23 cellular contexts compared by ENCODE assay signal in genomic region chr20:1150968-1151367, GRCh38. TPM values are rescaled to one million over a fixed set of nuclear protein-coding genes. Genes with fewer than 3 reads are reported as not detected.
DNase-seq lines count a peak whose midpoint lies in the region; ATAC-seq, FAIRE-seq and TF ChIP-seq lines count a peak whose summit lies in the region.
"Had no signal": no experiment of that assay in that cellular context is flagged by ENCODE, and none has a peak within 500 bp of the region (broad histone marks: within the 10 kb centered on the region; RNA-seq: fewer than 3 reads in every experiment).

No MANE protein-coding gene starts in this region.

- TF ChIP-seq POLR2A in HepG2 (IDR thresholded peaks at IDR 0.05; ENCODE audit: insufficient read depth in 1 of 2, low read depth in 2 of 2, low read length in 2 of 2): no peak
- no peak for TF ChIP-seq POLR2A in right lobe of liver (IDR thresholded peaks at IDR 0.05)

- H2BK5ac ChIP-seq in trophoblast cell (ENCODE audit: low read depth, low read length, poor library complexity): no peak overlapping the region

- H3K4me1 ChIP-seq in liver (ENCODE audit: control insufficient read depth in 4 of 4, insufficient read depth in 4 of 4, low read length in 3 of 4) (peaks cover 0 to 6% (median 1%) of the 10 kb centered on the region in 4 donors), HepG2 (ENCODE audit: insufficient read depth, low read length) (peaks cover 11% of the 10 kb centered on the region), right lobe of liver (peaks cover 0 to 7% (median 3%) of the 10 kb centered on the region in 4 donors), trophoblast cell (ENCODE audit: control insufficient read depth in 1 of 2, insufficient read depth in 2 of 2, low read length in 2 of 2) (no peaks in the 10 kb centered on the region)

- no peak for TF ChIP-seq EP300 in HepG2 (IDR thresholded peaks at IDR 0.05; ENCODE audit: low read depth in 2 of 2, low read length in 2 of 2)
- TF ChIP-seq EP300 in HepG2 (CRISPR knock-in tag; IDR thresholded peaks at IDR 0.05; ENCODE audit: borderline replicate concordance): no peak

- POLR2A ChIA-PET in HepG2 (lab: Yijun Ruan, JAX): no interaction called here

- H3K79me2 ChIP-seq in HepG2 (ENCODE audit: insufficient read depth, low read length): no peaks in the 10 kb centered on the region
- H3K79me2 ChIP-seq in trophoblast cell (ENCODE audit: control insufficient read depth, insufficient read depth, low read length, poor library complexity): no peaks in the 10 kb centered on the region

- H3K23ac ChIP-seq in trophoblast cell (ENCODE audit: low read length): no peak overlapping the region

- H3K27ac Mint-ChIP-seq in effector memory CD8-positive, alpha-beta T cell: peak overlapping the region; percentile 24 to 55
- H3K27ac Mint-ChIP-seq: GM23338, H9 had no signal

- no peak overlapping the region for H4K91ac ChIP-seq in trophoblast cell (ENCODE audit: low read depth, low read length)

- no peak for DNase-seq in HepG2 (ENCODE audit: low spot score)
- no peak for DNase-seq in effector memory CD8-positive, alpha-beta T cell
- DNase-seq in right lobe of liver: no peak
- DNase-seq in NCI-H2081 treated with DMSO at 0.1 percent for 48 hours (lab: John Stamatoyannopoulos, UW): no peak
- DNase-seq in trophoblast cell: no peak
- DNase-seq: C1 segment of cervical spinal cord; Calu3; CD4-positive, alpha-beta memory T cell; COR-L47; DMS79 treated with DMSO at 0.1 percent for 48 hours; GF-D8; H9 had no signal

- no peak overlapping the region for H3K4me3 Mint-ChIP-seq in effector memory CD8-positive, alpha-beta T cell
- H3K4me3 Mint-ChIP-seq: CD4-positive, alpha-beta memory T cell; GM23338; H9 had no signal

- no peak overlapping the region for H3K14ac ChIP-seq in trophoblast cell (ENCODE audit: low read length)

- H4K20me1 ChIP-seq in HepG2 (ENCODE audit: insufficient read depth, low read length): 0 out of 2 replicates have a peak, but pooled peaks cover 3% of the 10 kb centered on the region

- H2AFZ ChIP-seq in HepG2 (ENCODE audit: low read length) (no peak overlapping the region), trophoblast cell (ENCODE audit: insufficient read depth, low read length, poor library complexity) (no peak overlapping the region)
- H2AFZ ChIP-seq: GM23338 had no signal

- no peaks in the 10 kb centered on the region for H3K27me3 ChIP-seq in liver (ENCODE audit: control insufficient read depth in 4 of 4, insufficient read depth in 4 of 4, low read length in 3 of 4)
- no peaks in the 10 kb centered on the region for H3K27me3 ChIP-seq in HepG2 (ENCODE audit: control insufficient read depth in 1 of 2, insufficient read depth in 2 of 2, low read length in 2 of 2)
- H3K27me3 ChIP-seq in right lobe of liver: no peaks in the 10 kb centered on the region
- no peaks in the 10 kb centered on the region for H3K27me3 ChIP-seq in trophoblast cell (ENCODE audit: insufficient read depth, low read length)

- in situ Hi-C loops in HepG2 (cut with HindIII; ENCODE audit: extremely low pct_ligation_motif_present, low pct_unique_long_range_greater_than_20kb): no loop called here

- H3K36me3 Mint-ChIP-seq in effector memory CD8-positive, alpha-beta T cell (ENCODE audit: insufficient read depth): peaks cover 24% of the 10 kb centered on the region

- H3K9ac ChIP-seq in liver (ENCODE audit: low read depth in 1 of 2, low read length in 2 of 2) (peak overlapping the region in 1 of 2 donors; percentile 66), HepG2 (ENCODE audit: insufficient read depth, low read depth, low read length) (no peak overlapping the region), trophoblast cell (ENCODE audit: low read length) (no peak overlapping the region)

- peaks cover 11 to 38% (median 31%) of the 10 kb centered on the region in 4 donors for H3K36me3 ChIP-seq in liver (ENCODE audit: control insufficient read depth in 4 of 4, insufficient read depth in 3 of 4, low read depth in 1 of 4, low read length in 3 of 4)
- peaks cover 42 to 84% of the 10 kb centered on the region in 2 experiments for H3K36me3 ChIP-seq in HepG2 (replicated peaks in 1 of 2; ENCODE audit: control insufficient read depth in 1 of 2, insufficient read depth in 2 of 2, low read length in 2 of 2)
- peaks cover 0 to 13% (median 4%) of the 10 kb centered on the region in 4 donors for H3K36me3 ChIP-seq in right lobe of liver
- H3K36me3 ChIP-seq in trophoblast cell (ENCODE audit: control insufficient read depth in 1 of 2, insufficient read depth in 2 of 2, low read length in 2 of 2): peaks cover 9 to 25% of the 10 kb centered on the region in 2 experiments

- H4K12ac ChIP-seq in trophoblast cell (ENCODE audit: low read depth, low read length): no peak overlapping the region

- no peak overlapping the region for H2BK120ac ChIP-seq in trophoblast cell (ENCODE audit: insufficient read depth, low read length, poor library complexity)

- ATAC-seq in HepG2 (no peak), right lobe of liver (peak; percentile 45 to 61 (median 53))
- ATAC-seq in effector memory CD8-positive, alpha-beta T cell (replicated peaks): no peak
- ATAC-seq: GM23338, HCT116 had no signal

- intact Hi-C loops in HepG2 (cut with micrococcal nuclease; ENCODE audit: unreplicated experiment): no loop called here
- intact Hi-C loops in right lobe of liver (cut with DNase I): no loop called here

- FAIRE-seq in HepG2 (lab: Jason Lieb, UNC): no peak
- FAIRE-seq: GM12891, GM18507 had no signal

- TF ChIP-seq CTCF in liver (IDR thresholded peaks at IDR 0.05; ENCODE audit: low read depth, low read length, missing input control) (no peak), HepG2 (CRISPR knock-in tag; IDR thresholded peaks at IDR 0.05) (no peak), right lobe of liver (IDR thresholded peaks at IDR 0.05) (no peak)

- H3K4me1 Mint-ChIP-seq in effector memory CD8-positive, alpha-beta T cell (ENCODE audit: low read depth in 2 of 2): peaks cover 23 to 39% of the 10 kb centered on the region in 2 donors
- H3K4me1 Mint-ChIP-seq: GM23338, H9 had no signal

- H3K9me3 ChIP-seq in liver (ENCODE audit: control insufficient read depth in 4 of 4, low read length in 3 of 4) (no peaks in the 10 kb centered on the region), HepG2 (ENCODE audit: low read length) (no peaks in the 10 kb centered on the region), right lobe of liver (no peaks in the 10 kb centered on the region), trophoblast cell (ENCODE audit: insufficient read depth, low read depth, low read length) (peaks cover 3% of the 10 kb centered on the region)

- no peaks in the 10 kb centered on the region for H3K27me3 Mint-ChIP-seq in effector memory CD8-positive, alpha-beta T cell
- H3K27me3 Mint-ChIP-seq: CD4-positive, alpha-beta memory T cell had no signal

- TF ChIP-seq RAD21 in liver (IDR thresholded peaks at IDR 0.05): no peak
- TF ChIP-seq RAD21 in HepG2 (CRISPR knock-in tag; IDR thresholded peaks at IDR 0.05): no peak

- no peak overlapping the region for H3K4me3 ChIP-seq in liver (ENCODE audit: low read depth in 1 of 3, low read length in 3 of 3)
- H3K4me3 ChIP-seq in HepG2 (replicated peaks in 1 of 3; ENCODE audit: insufficient read depth in 1 of 3, low read depth in 2 of 3, low read length in 3 of 3): no peak overlapping the region
- no peak overlapping the region for H3K4me3 ChIP-seq in right lobe of liver
- no peak overlapping the region for H3K4me3 ChIP-seq in trophoblast cell (ENCODE audit: low read depth, low read length)
- H3K4me3 ChIP-seq: GM23338 had no signal

- H3K27ac ChIP-seq in liver (ENCODE audit: low read depth in 1 of 2, low read length in 2 of 2) (peak overlapping the region; percentile 44 to 62), HepG2 (ENCODE audit: extremely low read length, insufficient read depth, low read length) (no peak overlapping the region), right lobe of liver (peak overlapping the region in 2 of 3 donors; percentile 44 to 72), trophoblast cell (ENCODE audit: low read depth, low read length) (no peak overlapping the region)

- H4K8ac ChIP-seq in trophoblast cell (ENCODE audit: low read depth, low read length): no peak overlapping the region

- no TSS peak for BruUV-seq in HepG2 (replicated peaks; lab: Mats Ljungman, UMichigan)

- H3K4me2 ChIP-seq in HepG2 (ENCODE audit: low read depth, low read length) (no peak overlapping the region), trophoblast cell (ENCODE audit: low read length) (no peak overlapping the region)
- H3K4me2 ChIP-seq: GM23338 had no signal

- no peaks in the 10 kb centered on the region for H3K79me1 ChIP-seq in trophoblast cell (ENCODE audit: low read length)

- H3K9me3 Mint-ChIP-seq in effector memory CD8-positive, alpha-beta T cell: no peaks in the 10 kb centered on the region
- H3K9me3 Mint-ChIP-seq: GM23338, H9 had no signal

- H3K18ac ChIP-seq in trophoblast cell (ENCODE audit: low read length): no peak overlapping the region

- WGBS in liver: 46% methylated on average over 1 of the region's 1 CpG
- 96% methylated on average over 1 of the region's 1 CpG for WGBS in HepG2 (ENCODE audit: low lambda C conversion rate)
- 33% methylated on average over 1 of the region's 1 CpG for WGBS in right lobe of liver (ENCODE audit: insufficient coverage, low coverage, low lambda C conversion rate, missing lambda C conversion rate)
- WGBS in trophoblast cell (ENCODE audit: extremely low coverage, insufficient coverage, insufficient read length): no CpG with 5 or more reads among the region's 1 CpG

- no peak overlapping the region for H3K4ac ChIP-seq in trophoblast cell (ENCODE audit: low read depth, low read length)

- H2AK5ac ChIP-seq in trophoblast cell (ENCODE audit: low read length): no peak overlapping the region

- H2BK12ac ChIP-seq in trophoblast cell (ENCODE audit: low read length): no peak overlapping the region

- CTCF ChIA-PET in HepG2 (lab: Yijun Ruan, JAX; ENCODE audit: low intra/inter-chr PET ratio, low total read pairs): no interaction called here

RNA-seq across cellular contexts. Expression of gene PSMF1, which starts 32.6 kb away (rescaled TPM):
- total RNA-seq in liver (10 to 100 TPM; 43.6 to 90.6 TPM), HepG2 (2016; rRNA removed; fragmentation: Illumina TruSeq; extraction: Trizol) (86.0 and 113 TPM in 2 replicates), right lobe of liver (100 to 1,000 TPM in 5 of 6 experiments, 10 to 100 TPM in 1; 82.5 to 260 (median 116) TPM)
- polyA plus RNA-seq in liver (100 to 1,000 TPM in 1 of 2 donors, 10 to 100 TPM in 1; 77.0 to 126 TPM), HepG2 (2011; rRNA removed) (82.5 and 90.6 TPM in 2 replicates)
- 19.7 and 25.4 TPM in 2 replicates for total RNA-seq in HepG2 (2016; cell fraction: cytosol; rRNA removed; fragmentation: Illumina TruSeq; extraction: Trizol; ENCODE audit: low read depth)
- total RNA-seq in HepG2 (2016; cell fraction: insoluble cytoplasmic fraction; rRNA removed; fragmentation: Illumina TruSeq; extraction: Trizol): 84.7 and 89.7 TPM in 2 replicates
- total RNA-seq in HepG2 (2016; cell fraction: membrane; rRNA removed; fragmentation: Illumina TruSeq; extraction: Trizol): 45.7 and 47.8 TPM in 2 replicates
- total RNA-seq in HepG2 (2016; cell fraction: nucleus; rRNA removed; fragmentation: Illumina TruSeq; extraction: Trizol): 55.8 and 66.5 TPM in 2 replicates
- 129 and 230 TPM in 2 replicates for polyA plus RNA-seq in HepG2 (2011; cell fraction: cytosol; rRNA removed)
- 130 and 163 TPM in 2 replicates for polyA plus RNA-seq in HepG2 (2011; cell fraction: nucleus; rRNA removed)
- polyA plus RNA-seq in HepG2 (2012): 209 and 270 TPM in 2 replicates
- polyA plus RNA-seq in HepG2 (2016; cell fraction: cytosol; fragmentation: Illumina TruSeq; extraction: Trizol; ENCODE audit: low read depth): 182 and 186 TPM in 2 replicates
- 230 and 306 TPM in 2 replicates for polyA plus RNA-seq in HepG2 (2016; cell fraction: insoluble cytoplasmic fraction; fragmentation: Illumina TruSeq; extraction: Trizol; ENCODE audit: low read depth)
- polyA plus RNA-seq in HepG2 (2016; cell fraction: membrane; fragmentation: Illumina TruSeq; extraction: Trizol; ENCODE audit: low read depth): 158 and 165 TPM in 2 replicates
- polyA plus RNA-seq in HepG2 (2016; cell fraction: nucleus; fragmentation: Illumina TruSeq; extraction: Trizol; ENCODE audit: insufficient read depth, low read depth): 135 and 140 TPM in 2 replicates
- polyA minus RNA-seq in HepG2 (2011; rRNA and poly(A)+ RNA removed; ENCODE audit: low replicate concordance): 31.0 and 97.3 TPM in 2 replicates
- 90.7 and 92.5 TPM in 2 replicates for polyA minus RNA-seq in HepG2 (2011; cell fraction: cytosol; rRNA and poly(A)+ RNA removed)
- polyA minus RNA-seq in HepG2 (2011; cell fraction: nucleus; rRNA and poly(A)+ RNA removed): 67.6 and 70.3 TPM in 2 replicates
- polyA plus RNA-seq in trophoblast cell (2013): 65.6 and 67.1 TPM in 2 replicates

RNA-seq across cellular contexts. Expression of gene TMEM74B, which starts 33.8 kb away (rescaled TPM):
- 1 to 10 TPM in 1 of 2 donors, under 1 TPM in 1; 0.42 to 3.4 TPM for total RNA-seq in liver
- polyA plus RNA-seq in liver: under 1 TPM; 0.14 to 0.76 TPM
- total RNA-seq in HepG2 (2016; rRNA removed; fragmentation: Illumina TruSeq; extraction: Trizol): 2.9 and 4.7 TPM in 2 replicates
- total RNA-seq in HepG2 (2016; cell fraction: cytosol; rRNA removed; fragmentation: Illumina TruSeq; extraction: Trizol; ENCODE audit: low read depth): 3.3 and 3.9 TPM in 2 replicates
- total RNA-seq in HepG2 (2016; cell fraction: insoluble cytoplasmic fraction; rRNA removed; fragmentation: Illumina TruSeq; extraction: Trizol): 2.5 and 4.3 TPM in 2 replicates
- total RNA-seq in HepG2 (2016; cell fraction: membrane; rRNA removed; fragmentation: Illumina TruSeq; extraction: Trizol): 4.5 and 5.1 TPM in 2 replicates
- total RNA-seq in HepG2 (2016; cell fraction: nucleus; rRNA removed; fragmentation: Illumina TruSeq; extraction: Trizol): 3.5 and 6.3 TPM in 2 replicates
- polyA plus RNA-seq in HepG2 (2011; rRNA removed): 18.4 and 25.0 TPM in 2 replicates
- 10.2 and 16.1 TPM in 2 replicates for polyA plus RNA-seq in HepG2 (2011; cell fraction: cytosol; rRNA removed)
- 136 and 155 TPM in 2 replicates for polyA plus RNA-seq in HepG2 (2011; cell fraction: nucleus; rRNA removed)
- 12.7 and 14.7 TPM in 2 replicates for polyA plus RNA-seq in HepG2 (2012)
- polyA plus RNA-seq in HepG2 (2016; cell fraction: cytosol; fragmentation: Illumina TruSeq; extraction: Trizol; ENCODE audit: low read depth): 3.3 and 4.2 TPM in 2 replicates
- 2.6 and 2.9 TPM in 2 replicates for polyA plus RNA-seq in HepG2 (2016; cell fraction: insoluble cytoplasmic fraction; fragmentation: Illumina TruSeq; extraction: Trizol; ENCODE audit: low read depth)
- 4.2 and 5.6 TPM in 2 replicates for polyA plus RNA-seq in HepG2 (2016; cell fraction: membrane; fragmentation: Illumina TruSeq; extraction: Trizol; ENCODE audit: low read depth)
- 11.6 and 13.1 TPM in 2 replicates for polyA plus RNA-seq in HepG2 (2016; cell fraction: nucleus; fragmentation: Illumina TruSeq; extraction: Trizol; ENCODE audit: insufficient read depth, low read depth)
- polyA minus RNA-seq in HepG2 (2011; rRNA and poly(A)+ RNA removed; ENCODE audit: low replicate concordance): 11.3 TPM in 1 of 2 replicates, not detected in the other
- 5.0 and 6.8 TPM in 2 replicates for polyA minus RNA-seq in HepG2 (2011; cell fraction: cytosol; rRNA and poly(A)+ RNA removed)
- polyA minus RNA-seq in HepG2 (2011; cell fraction: nucleus; rRNA and poly(A)+ RNA removed): 12.4 and 13.4 TPM in 2 replicates
- 1 to 10 TPM in 4 of 6 experiments, under 1 TPM in 2; 0.37 to 2.8 (median 1.8) TPM for total RNA-seq in right lobe of liver
- polyA plus RNA-seq in trophoblast cell (2013): 1.8 TPM in 2 replicates
- total RNA-seq: A673; CD4-positive, alpha-beta memory T cell; G401 had no signal
- polyA plus RNA-seq: CD4-positive, alpha-beta memory T cell had no signal

RNA-seq across cellular contexts. Expression of gene C20orf202, which starts 52.3 kb away (rescaled TPM):
- under 1 TPM; 0.14 to 0.42 TPM for total RNA-seq in liver
- polyA plus RNA-seq in liver: under 1 TPM; 0.07 to 0.10 TPM
- 0.20 TPM in 2 replicates for total RNA-seq in HepG2 (2016; rRNA removed; fragmentation: Illumina TruSeq; extraction: Trizol)
- total RNA-seq in HepG2 (2016; cell fraction: cytosol; rRNA removed; fragmentation: Illumina TruSeq; extraction: Trizol; ENCODE audit: low read depth): 0.18 TPM in 1 of 2 replicates, not detected in the other
- 0.18 and 0.19 TPM in 2 replicates for total RNA-seq in HepG2 (2016; cell fraction: insoluble cytoplasmic fraction; rRNA removed; fragmentation: Illumina TruSeq; extraction: Trizol)
- 0.31 and 0.34 TPM in 2 replicates for total RNA-seq in HepG2 (2016; cell fraction: membrane; rRNA removed; fragmentation: Illumina TruSeq; extraction: Trizol)
- total RNA-seq in HepG2 (2016; cell fraction: nucleus; rRNA removed; fragmentation: Illumina TruSeq; extraction: Trizol): not detected in 2 replicates
- polyA plus RNA-seq in HepG2 (2011; rRNA removed): 0.91 and 1.2 TPM in 2 replicates
- polyA plus RNA-seq in HepG2 (2011; cell fraction: cytosol; rRNA removed): 0.55 and 0.68 TPM in 2 replicates
- polyA plus RNA-seq in HepG2 (2011; cell fraction: nucleus; rRNA removed): 1.9 and 2.2 TPM in 2 replicates
- polyA plus RNA-seq in HepG2 (2012): 0.51 and 1.0 TPM in 2 replicates
- polyA plus RNA-seq in HepG2 (2016; cell fraction: cytosol; fragmentation: Illumina TruSeq; extraction: Trizol; ENCODE audit: low read depth): 0.15 and 0.26 TPM in 2 replicates
- 0.14 and 0.45 TPM in 2 replicates for polyA plus RNA-seq in HepG2 (2016; cell fraction: insoluble cytoplasmic fraction; fragmentation: Illumina TruSeq; extraction: Trizol; ENCODE audit: low read depth)
- polyA plus RNA-seq in HepG2 (2016; cell fraction: membrane; fragmentation: Illumina TruSeq; extraction: Trizol; ENCODE audit: low read depth): 0.18 and 0.36 TPM in 2 replicates
- polyA plus RNA-seq in HepG2 (2016; cell fraction: nucleus; fragmentation: Illumina TruSeq; extraction: Trizol; ENCODE audit: insufficient read depth, low read depth): not detected in 2 replicates
- polyA minus RNA-seq in HepG2 (2011; rRNA and poly(A)+ RNA removed; ENCODE audit: low replicate concordance): 0.14 TPM in 1 of 2 replicates, not detected in the other
- not detected in 2 replicates for polyA minus RNA-seq in HepG2 (2011; cell fraction: cytosol; rRNA and poly(A)+ RNA removed)
- polyA minus RNA-seq in HepG2 (2011; cell fraction: nucleus; rRNA and poly(A)+ RNA removed): 0.77 and 0.87 TPM in 2 replicates
- under 1 TPM in 1 of 6 experiments, not detected in 5; 0.19 TPM for total RNA-seq in right lobe of liver
- 0.07 and 0.11 TPM in 2 replicates for polyA plus RNA-seq in trophoblast cell (2013)
- total RNA-seq: A172, A673, Calu3, Daoy, G401, GM23338, H4 had no signal
- polyA plus RNA-seq: BJ, GM23338 had no signal

Comparison
In these comparisons a context has a peak if more than half of its experiments do, and no peak if none do; other contexts are left out.
1. H3K27ac ChIP-seq: peak in liver (2 of 2) and right lobe of liver (2 of 3); none in HepG2 (single experiment) and trophoblast cell (single experiment).
2. ATAC-seq: peak in right lobe of liver (4 of 4); none in HepG2 (single experiment) and effector memory CD8-positive, alpha-beta T cell (single experiment).